ENCODE assay signal across 8 cellular contexts in the genomic region with DNA sequence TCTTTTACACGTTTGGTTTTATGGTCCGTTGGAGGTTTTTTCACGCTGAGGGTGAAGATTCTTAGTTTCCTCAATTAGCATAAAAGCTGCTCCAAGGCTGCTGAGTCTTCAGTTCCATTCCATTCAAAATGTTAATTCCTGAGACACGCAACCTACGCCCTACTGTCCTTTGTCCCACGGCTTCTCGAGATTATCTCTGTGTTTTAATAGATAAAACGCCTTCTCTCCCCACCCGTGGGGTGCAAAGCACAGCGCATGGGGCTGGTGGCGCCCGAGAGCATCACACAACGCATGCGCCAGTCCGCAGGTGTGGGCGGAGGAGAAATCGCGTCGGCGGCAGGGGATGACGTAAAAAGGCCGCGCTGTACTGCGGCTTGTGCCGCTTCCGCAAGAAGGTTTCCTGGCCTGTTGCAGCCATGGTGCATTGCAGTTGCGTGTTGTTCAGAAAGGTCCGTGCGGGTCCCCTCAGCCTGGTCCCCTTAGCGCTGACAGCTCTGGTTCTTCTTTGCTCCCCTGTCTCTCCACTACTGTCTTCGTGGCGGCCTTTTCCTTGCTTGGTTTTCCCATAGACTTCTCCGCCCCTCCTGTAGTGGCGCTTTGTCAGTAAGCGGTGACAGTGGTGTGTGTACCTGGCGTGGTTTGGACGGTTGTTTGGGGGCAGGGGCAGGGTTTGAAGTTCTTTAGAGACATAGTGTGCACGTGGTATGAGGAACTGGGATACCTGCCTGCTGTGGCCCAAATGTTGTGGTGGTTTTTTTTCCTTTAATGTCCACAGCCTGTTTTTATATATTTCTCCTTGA. TPM values are rescaled to one million over a fixed set of nuclear protein-coding genes. Genes with fewer than 3 reads are reported as not detected.
DNase-seq lines count a peak whose midpoint lies in the region; ATAC-seq, FAIRE-seq and TF ChIP-seq lines count a peak whose summit lies in the region.

A gene with protein sequence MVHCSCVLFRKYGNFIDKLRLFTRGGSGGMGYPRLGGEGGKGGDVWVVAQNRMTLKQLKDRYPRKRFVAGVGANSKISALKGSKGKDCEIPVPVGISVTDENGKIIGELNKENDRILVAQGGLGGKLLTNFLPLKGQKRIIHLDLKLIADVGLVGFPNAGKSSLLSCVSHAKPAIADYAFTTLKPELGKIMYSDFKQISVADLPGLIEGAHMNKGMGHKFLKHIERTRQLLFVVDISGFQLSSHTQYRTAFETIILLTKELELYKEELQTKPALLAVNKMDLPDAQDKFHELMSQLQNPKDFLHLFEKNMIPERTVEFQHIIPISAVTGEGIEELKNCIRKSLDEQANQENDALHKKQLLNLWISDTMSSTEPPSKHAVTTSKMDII (plus strand): TSS at position 391 of the 800 bp plus-strand sequence. CDS start 26 bp downstream, at position 417.

- peak; percentile 7 for FAIRE-seq in H1 (lab: Jason Lieb, UNC)

- peak; percentile 93 to 94 for TF ChIP-seq POLR2A in H1 (IDR thresholded peaks at IDR 0.05; ENCODE audit: control extremely low read depth in 1 of 2, low read depth in 2 of 2, low read length in 2 of 2)

- peak; percentile 93 for ATAC-seq in GM21360 (IDR thresholded peaks at IDR 0.05; ENCODE audit: unreplicated experiment)

- H3K27ac Mint-ChIP-seq in Caco-2 (ENCODE audit: unreplicated experiment): peak within 1 kb of the TSS; percentile 94

- H3K79me1 ChIP-seq in H1 (ENCODE audit: low read depth, low read length) (peaks cover 4% of the 10 kb centered on the region; the same call in 1 of the 2 replicates), mesenchymal stem cell (replicated peaks; ENCODE audit: low read length, poor library complexity, severe bottlenecking) (peaks cover 15% of the 10 kb centered on the region)

- no peak for TF ChIP-seq EP300 in H1 (IDR thresholded peaks at IDR 0.05; ENCODE audit: borderline replicate concordance in 1 of 2, low read depth in 2 of 2, low read length in 2 of 2)

- TF ChIP-seq CTCF in Caco-2 (IDR thresholded peaks at IDR 0.05; ENCODE audit: insufficient read depth in 1 of 2, low read depth in 1 of 2, low read length in 1 of 2, severe bottlenecking in 1 of 2, unreplicated experiment in 1 of 2) (peak; percentile 67 to 82), H1 (IDR thresholded peaks at IDR 0.05; ENCODE audit: control extremely low read depth in 1 of 3, insufficient read depth in 1 of 3, low read depth in 1 of 3, low read length in 3 of 3) (peak; percentile 59 to 80 (median 70))

- H3K9ac ChIP-seq in H1 (replicated peaks in 1 of 4; ENCODE audit: extremely low read depth in 1 of 4, low read depth in 3 of 4, low read length in 3 of 4) (peak within 1 kb of the TSS; percentile 76 to 93 (median 81)), mesenchymal stem cell (ENCODE audit: low read length) (peak within 1 kb of the TSS; percentile 98)

- no peak within 1 kb of the TSS for H2BK120ac ChIP-seq in H1 (replicated peaks; ENCODE audit: low read depth, low read length)
- H2BK120ac ChIP-seq in mesenchymal stem cell (ENCODE audit: low read depth, low read length): no peak within 1 kb of the TSS

- no peaks in the 10 kb centered on the region for H3K9me3 Mint-ChIP-seq in Caco-2 (ENCODE audit: unreplicated experiment)

- H3K36me3 ChIP-seq in Caco-2 (ENCODE audit: control insufficient read depth, insufficient read depth, low read length): no peaks in the 10 kb centered on the region
- no peaks in the 10 kb centered on the region for H3K36me3 ChIP-seq in H1 (ENCODE audit: control insufficient read depth in 2 of 4, insufficient read depth in 4 of 4, low read length in 3 of 4)
- no peaks in the 10 kb centered on the region for H3K36me3 ChIP-seq in mesenchymal stem cell (ENCODE audit: control insufficient read depth in 1 of 2, insufficient read depth in 2 of 2, low read depth in 1 of 2, low read length in 2 of 2)

- peak within 1 kb of the TSS; percentile 86 for H3K4me3 Mint-ChIP-seq in Caco-2 (ENCODE audit: unreplicated experiment)

- no peak within 1 kb of the TSS for H3K23ac ChIP-seq in H1 (ENCODE audit: insufficient read length)
- H3K23ac ChIP-seq in mesenchymal stem cell (ENCODE audit: low read length in 2 of 2): no peak within 1 kb of the TSS

- no peaks in the 10 kb centered on the region for H3K27me3 Mint-ChIP-seq in Caco-2 (ENCODE audit: insufficient read depth, unreplicated experiment)

- 0% methylated on average over 38 of the region's 38 CpGs; no CpG with 5 or more reads in 1 of the 2 experiments for WGBS in H1 (ENCODE audit: extremely low coverage in 1 of 2, insufficient coverage in 1 of 2, insufficient read length in 1 of 2, insufficient replicate concordance in 2 of 2, low coverage in 1 of 2, low lambda C conversion rate in 2 of 2, missing lambda C conversion rate in 1 of 2), 2 experiments
- under 1% methylated on average over 34 of the region's 38 CpGs for WGBS in mesenchymal stem cell

- no peak within 1 kb of the TSS for H3K56ac ChIP-seq in H1 (replicated peaks; ENCODE audit: insufficient read length, low read depth, low read length)

- H3K14ac ChIP-seq in H1 (ENCODE audit: insufficient read length): no peak within 1 kb of the TSS
- H3K14ac ChIP-seq in mesenchymal stem cell (ENCODE audit: low read length in 2 of 2): peak within 1 kb of the TSS in 1 of 2 experiments; percentile 75

- H3K4me3 ChIP-seq in Caco-2 (ENCODE audit: low read depth, low read length): peak within 1 kb of the TSS; percentile 86
- peak within 1 kb of the TSS; percentile 68 to 99 (median 90) for H3K4me3 ChIP-seq in H1 (ENCODE audit: extremely low read depth in 1 of 4, insufficient read depth in 2 of 4, low read depth in 3 of 4, low read length in 4 of 4)
- peak within 1 kb of the TSS; percentile 70 to 98 for H3K4me3 ChIP-seq in mesenchymal stem cell (ENCODE audit: insufficient read depth in 1 of 2, low read depth in 1 of 2, low read length in 2 of 2)

- CTCF ChIA-PET in Caco-2 (lab: Charles Lee): interaction anchor here (0.6 to 1.4 kb wide), 4 partner anchors 15 to 62 kb away, joined by 3 to 4 read pairs (median 3); no protein-coding TSS in a partner anchor
- CTCF ChIA-PET in H1 (lab: Charles Lee; ENCODE audit: partially characterized antibody): interaction anchor here (0.6 to 1.8 kb wide), 24 partner anchors 9 to 676 kb away, joined by 3 to 8 read pairs (median 4); a partner anchor contains a TSS

- H4K20me1 ChIP-seq in H1 (replicated peaks in 1 of 2; ENCODE audit: control insufficient read depth in 1 of 2, insufficient read depth in 2 of 2, low read length in 2 of 2): no peaks in the 10 kb centered on the region

- peaks cover 6% of the 10 kb centered on the region for H3K36me3 Mint-ChIP-seq in Caco-2 (ENCODE audit: insufficient read depth, unreplicated experiment)

- H4K91ac ChIP-seq in H1 (replicated peaks; ENCODE audit: insufficient read length, low read length): no peak within 1 kb of the TSS
- peak within 1 kb of the TSS; percentile 73 for H4K91ac ChIP-seq in mesenchymal stem cell (ENCODE audit: low read length)

- no peaks in the 10 kb centered on the region for H3K9me3 ChIP-seq in Caco-2
- no peaks in the 10 kb centered on the region for H3K9me3 ChIP-seq in H1 (ENCODE audit: insufficient read depth in 2 of 2, low read depth in 1 of 2, low read length in 1 of 2)
- H3K9me3 ChIP-seq in mesenchymal stem cell (ENCODE audit: control insufficient read depth, low read length): no peaks in the 10 kb centered on the region

- H3K27ac ChIP-seq in H1 (ENCODE audit: low read depth, low read length) (peak within 1 kb of the TSS; percentile 82), mesenchymal stem cell (ENCODE audit: low read length, poor library complexity, severe bottlenecking) (peak within 1 kb of the TSS; percentile 77)

- no peak within 1 kb of the TSS for H2BK20ac ChIP-seq in H1 (ENCODE audit: low read length)

- H3K27me3 ChIP-seq in Caco-2 (replicated peaks; ENCODE audit: control insufficient read depth, insufficient read depth, low read length) (no peaks in the 10 kb centered on the region), H1 (replicated peaks in 1 of 4; ENCODE audit: control insufficient read depth in 3 of 4, extremely low read depth in 1 of 4, insufficient read depth in 3 of 4, low read length in 3 of 4) (no peaks in the 10 kb centered on the region), mesenchymal stem cell (ENCODE audit: control insufficient read depth in 1 of 2, insufficient read depth in 1 of 2, low read length in 2 of 2) (no peaks in the 10 kb centered on the region)

- peak within 1 kb of the TSS; percentile 46 for H2BK5ac ChIP-seq in H1 (ENCODE audit: low read depth, low read length)
- H2BK5ac ChIP-seq in mesenchymal stem cell (ENCODE audit: low read depth, low read length, poor library complexity, severe bottlenecking): no peak within 1 kb of the TSS

- H3K4me1 ChIP-seq in Caco-2 (peaks cover 15% of the 10 kb centered on the region), H1 (replicated peaks in 1 of 4; ENCODE audit: control insufficient read depth in 3 of 4, insufficient read depth in 4 of 4, low read length in 3 of 4) (no peaks in the 10 kb centered on the region), mesenchymal stem cell (ENCODE audit: control insufficient read depth, insufficient read depth, low read depth, low read length) (peaks cover 4% of the 10 kb centered on the region)

- BruUV-seq in Caco-2 (replicated peaks; lab: Mats Ljungman, UMichigan): TSS peak; percentile 77

- no peaks in the 10 kb centered on the region for H3K23me2 ChIP-seq in H1 (ENCODE audit: low read depth, low read length)

- peak; percentile 93 to 94 for DNase-seq in Caco-2
- DNase-seq in HT1080 (ENCODE audit: low read depth): peak; percentile 94
- peak; percentile 100 for DNase-seq in NOMO-1 (lab: John Stamatoyannopoulos, UW; ENCODE audit: unreplicated experiment in 2 of 2)
- DNase-seq in activated CD8-positive, alpha-beta memory T cell treated with anti-CD3 and anti-CD28 coated beads for 4 hours (ENCODE audit: low read depth in 2 of 2): peak; percentile 92
- DNase-seq in H1 (ENCODE audit: low read depth in 1 of 2, low spot score in 2 of 2): peak; percentile 87 to 94
- DNase-seq in mesenchymal stem cell: peak; percentile 94
- DNase-seq in stimulated activated CD8-positive, alpha-beta memory T cell treated with anti-CD3 and anti-CD28 coated beads, Interleukin-12 subunit alpha, Interleukin-12 subunit beta, amount 100 ng/mL, for 4 hours (ENCODE audit: low read depth): peak; percentile 91

- H3K79me2 ChIP-seq in H1 (ENCODE audit: control insufficient read depth in 1 of 2, insufficient read depth in 2 of 2, low read length in 2 of 2): peaks cover 4 to 40% of the 10 kb centered on the region in 2 experiments; a peak in 3 of 4 replicates

- H3K18ac ChIP-seq in H1 (ENCODE audit: extremely low read depth, low read length) (peak within 1 kb of the TSS; percentile 22; the same call in 1 of the 2 replicates), mesenchymal stem cell (ENCODE audit: low read depth in 1 of 2, low read length in 2 of 2) (peak within 1 kb of the TSS; percentile 66 to 94)

- H4K8ac ChIP-seq in H1 (ENCODE audit: extremely low read depth, insufficient read depth, low read length) (peak within 1 kb of the TSS; percentile 93; the same call in 1 of the 2 replicates), mesenchymal stem cell (ENCODE audit: low read length) (peak within 1 kb of the TSS; percentile 89)

- H2AFZ ChIP-seq in H1 (ENCODE audit: low read length) (peak within 1 kb of the TSS; percentile 95), mesenchymal stem cell (ENCODE audit: low read depth, low read length) (peak within 1 kb of the TSS; percentile 78)

- H2BK15ac ChIP-seq in H1 (ENCODE audit: low read length) (no peak within 1 kb of the TSS), mesenchymal stem cell (ENCODE audit: low read depth, poor library complexity, severe bottlenecking) (no peak within 1 kb of the TSS)

- no peak; a peak in 1 of 4 replicates for TF ChIP-seq RAD21 in H1 (IDR thresholded peaks at IDR 0.05 in 1 of 2, conservative IDR thresholded peaks at IDR 0.05 in 1 of 2; ENCODE audit: low read depth in 2 of 2, low read length in 2 of 2)

- H3K4me2 ChIP-seq in H1 (ENCODE audit: insufficient read depth in 1 of 2, low read depth in 2 of 2, low read length in 2 of 2) (peak within 1 kb of the TSS; percentile 80 to 81), mesenchymal stem cell (ENCODE audit: low read length, poor library complexity, severe bottlenecking) (peak within 1 kb of the TSS; percentile 82)

- H2BK12ac ChIP-seq in H1 (ENCODE audit: low read depth, low read length) (no peak within 1 kb of the TSS), mesenchymal stem cell (ENCODE audit: low read length in 2 of 2) (no peak within 1 kb of the TSS)

- H2AK5ac ChIP-seq in H1 (ENCODE audit: low read depth, low read length): no peak within 1 kb of the TSS
- H2AK5ac ChIP-seq in mesenchymal stem cell (ENCODE audit: low read length, severe bottlenecking): no peak within 1 kb of the TSS

- intact Hi-C loops in Caco-2 (cut with micrococcal nuclease; ENCODE audit: unreplicated experiment): loop anchor here (1.0 to 5.0 kb wide), 3 partner anchors 57 to 194 kb away; a partner anchor contains a TSS

- H4K5ac ChIP-seq in H1 (ENCODE audit: insufficient read length, low read depth, low read length): peak within 1 kb of the TSS; percentile 36

- H3K4me1 Mint-ChIP-seq in Caco-2 (ENCODE audit: low read depth, unreplicated experiment): peaks cover 32% of the 10 kb centered on the region

- H3K4ac ChIP-seq in H1 (replicated peaks; ENCODE audit: insufficient read length, low read depth, low read length) (no peak within 1 kb of the TSS), mesenchymal stem cell (ENCODE audit: low read depth in 1 of 2, low read length in 2 of 2) (peak within 1 kb of the TSS in 1 of 2 experiments; percentile 70)

- POLR2A ChIA-PET in Caco-2 (lab: Charles Lee) (no interaction called here), H1 (lab: Charles Lee; ENCODE audit: partially characterized antibody) (interaction anchor here (0.8 to 1.2 kb wide), 6 partner anchors 11 to 75 kb away, joined by 3 to 4 read pairs (median 3); a partner anchor contains a TSS)

RNA-seq across cellular contexts. Expression of the gene that starts here (rescaled TPM):
- total RNA-seq in Caco-2 (2022): 42.7 and 45.2 TPM in 2 replicates
- total RNA-seq in HT1080 (2014; rRNA removed; shearing (Covaris generic)): 15.1 and 15.5 TPM in 2 replicates
- 20.0 and 24.1 TPM in 2 replicates for polyA plus RNA-seq in HT1080 (2015; cell fraction: cytosol; rRNA removed)
- 35.5 and 38.2 TPM in 2 replicates for polyA plus RNA-seq in HT1080 (2015; cell fraction: nucleus; rRNA removed)
- total RNA-seq in H1 (2021; fragmentation: NEBNext Ultra II Directional; extraction: Animal tissue kit (Norgen Biotek cat#: 25700)): 21.2 and 25.0 TPM in 2 replicates
- 3.3 and 4.4 TPM in 2 replicates for polyA plus RNA-seq in H1 (2011; rRNA removed)
- polyA plus RNA-seq in H1 (2011; cell fraction: cytosol; rRNA removed): 10.3 TPM
- 1.8 TPM for polyA plus RNA-seq in H1 (2011; cell fraction: nucleus; rRNA removed)
- 8.5 to 21.3 TPM (median 11.2 TPM) in 4 replicates for polyA plus RNA-seq in H1 (2012, experiment 1 of 2)
- polyA plus RNA-seq in H1 (2012, experiment 2 of 2): 1.1 TPM
- polyA plus RNA-seq in H1 (2013, experiment 1 of 2): 17.0 TPM
- polyA plus RNA-seq in H1 (2013, experiment 2 of 2): 16.5 TPM
- 3.1 and 7.8 TPM in 2 replicates for polyA minus RNA-seq in H1 (2011; rRNA and poly(A)+ RNA removed)
- 5.5 TPM for polyA minus RNA-seq in H1 (2011; cell fraction: cytosol; rRNA and poly(A)+ RNA removed)
- polyA minus RNA-seq in H1 (2011; cell fraction: nucleus; rRNA and poly(A)+ RNA removed): 8.3 TPM
- polyA plus RNA-seq in mesenchymal stem cell (2013, experiment 1 of 2): 15.6 TPM
- polyA plus RNA-seq in mesenchymal stem cell (2013, experiment 2 of 2): 15.6 TPM

Comparison
In these comparisons a context has a peak if more than half of its experiments do, and no peak if none do; other contexts are left out.
1. Peak in every context shown above with its lines: DNase-seq, ATAC-seq, H3K4me3 ChIP-seq and H3K27ac ChIP-seq.